11 cellular contexts compared by ENCODE assay signal in the genomic region with DNA sequence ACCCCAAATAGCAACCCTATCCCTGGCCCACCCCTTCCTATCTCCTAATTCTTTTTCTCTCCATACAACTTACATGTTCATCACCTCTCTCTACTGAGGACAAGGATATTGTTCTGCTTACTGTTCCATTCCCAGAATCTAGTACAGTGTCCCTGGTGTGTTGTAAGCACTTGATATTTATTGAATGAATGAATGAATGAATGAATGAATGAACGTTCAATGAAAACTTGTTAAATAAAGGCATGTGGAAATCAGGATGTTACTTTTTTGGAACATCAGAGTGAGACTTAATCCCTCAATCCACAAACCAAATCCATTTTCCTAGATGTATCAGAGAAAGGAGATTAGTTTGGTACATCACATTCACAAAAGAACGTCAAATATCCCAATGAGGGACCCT. TPM values are rescaled to one million over a fixed set of nuclear protein-coding genes. Genes with fewer than 3 reads are reported as not detected.
"Had no signal": no experiment of that assay in that cellular context is flagged by ENCODE, and none has a peak within 500 bp of the region (broad histone marks: within the 10 kb centered on the region; RNA-seq: fewer than 3 reads in every experiment).

No MANE protein-coding gene starts in this region.

- H2AFZ ChIP-seq: GM23248 had no signal

- H3K4me3 ChIP-seq: GM23248, HAP-1 had no signal

- H3K27ac ChIP-seq: GM23248, KMS-11 had no signal

- H3K9me3 ChIP-seq: HAP-1 had no signal

- H3K9ac ChIP-seq: GM23248, KMS-11 had no signal

- ATAC-seq: HCT116 had no signal

- DNase-seq: GM23248, GOT3, H7, IMR-90, Karpas-422, KBM-7 had no signal

- H3K4me2 ChIP-seq: KMS-11 had no signal

RNA-seq across cellular contexts. Expression of gene GDAP1L1, which starts 53.3 kb away (rescaled TPM):
- total RNA-seq: GM23248, HT-29, IMR-90, LHCN-M2 had no signal
- polyA plus RNA-seq: GM23248, IMR-90 had no signal
